In the genomic region with DNA sequence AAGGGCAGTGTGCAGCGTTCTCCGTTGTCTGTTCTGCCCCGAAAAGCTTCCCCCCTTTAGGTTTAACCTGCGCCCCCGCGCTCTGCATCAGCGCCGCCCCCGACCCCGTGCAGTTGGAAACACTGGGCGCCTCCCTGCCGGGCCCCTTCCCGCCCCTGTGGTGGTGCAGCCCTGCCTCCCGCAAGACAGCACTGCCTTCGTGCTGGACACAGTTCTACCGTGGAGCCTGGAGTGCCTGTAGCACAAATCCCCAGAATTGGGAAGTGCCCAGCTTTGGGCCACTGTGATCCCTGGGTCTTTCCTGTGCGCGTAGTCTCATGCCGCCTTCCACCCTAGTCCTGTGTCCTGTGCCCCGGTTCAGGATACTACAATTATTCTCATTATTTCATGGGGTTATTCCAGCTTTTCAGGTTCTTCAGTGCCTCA, we compare ENCODE assay signal across 8 cellular contexts. TPM values are rescaled to one million over a fixed set of nuclear protein-coding genes. Genes with fewer than 3 reads are reported as not detected.
DNase-seq lines count a peak whose midpoint lies in the region; ATAC-seq, FAIRE-seq and TF ChIP-seq lines count a peak whose summit lies in the region.
"Not testable (repeated sequence)": the region's sequence is repeated elsewhere in the genome, so short reads cannot be mapped to it uniquely, and the experiment has no call there.

No MANE protein-coding gene starts in this region.

- peak overlapping the region; percentile 54 for H3K27ac Mint-ChIP-seq in activated CD4-positive, alpha-beta T cell treated with anti-CD3 and anti-CD28 coated beads, Interleukin-2, amount 10 ng/mL, durations not matched to agents 7 days and 5 days
- not testable (repeated sequence) for H3K27ac Mint-ChIP-seq in endothelial cell (ENCODE audit: unreplicated experiment)

- not testable (repeated sequence) for H3K4me1 ChIP-seq in A549

- not testable (repeated sequence) for TF ChIP-seq RAD21 in A549 (conservative IDR thresholded peaks at IDR 0.05 in 1 of 2, IDR thresholded peaks at IDR 0.05 in 1 of 2)

- TF ChIP-seq CTCF in A549 (IDR thresholded peaks at IDR 0.05); endothelial cell (IDR thresholded peaks at IDR 0.05; ENCODE audit: unreplicated experiment): not testable (repeated sequence)

- peaks cover 14% of the 10 kb centered on the region for H3K36me3 Mint-ChIP-seq in activated CD4-positive, alpha-beta T cell treated with anti-CD3 and anti-CD28 coated beads, Interleukin-2, amount 10 ng/mL, durations not matched to agents 7 days and 5 days (ENCODE audit: low read depth)
- peaks cover 15% of the 10 kb centered on the region for H3K36me3 Mint-ChIP-seq in endothelial cell (ENCODE audit: low read depth, unreplicated experiment)

- TF ChIP-seq POLR2A in A549 (IDR thresholded peaks at IDR 0.05; ENCODE audit: low read length), result not testable (repeated sequence)

- intact Hi-C loops in left colon (cut with DNase I, micrococcal nuclease); posterior vena cava (cut with DNase I): not testable (repeated sequence)

- not testable (repeated sequence) for H3K27me3 Mint-ChIP-seq in activated CD4-positive, alpha-beta T cell treated with anti-CD3 and anti-CD28 coated beads, Interleukin-2, amount 10 ng/mL, durations not matched to agents 7 days and 5 days; endothelial cell (ENCODE audit: unreplicated experiment)

- not testable (repeated sequence) for FAIRE-seq in A549 (lab: Jason Lieb, UNC)

- CTCF ChIA-PET in A549 (lab: Yijun Ruan, JAX); activated CD4-positive, alpha-beta T cell treated with anti-CD3 and anti-CD28 coated beads, Interleukin-2, amount 10 ng/mL, durations not matched to agents 7 days and 5 days (lab: Charles Lee): not testable (repeated sequence)

- DNase-seq in A549 (ENCODE audit: low read depth in 1 of 2, low spot score in 1 of 2); activated CD4-positive, alpha-beta T cell treated with anti-CD3 and anti-CD28 coated beads, Interleukin-2, amount 10 ng/mL, durations not matched to agents 7 days and 5 days; endothelial cell (ENCODE audit: low spot score): not testable (repeated sequence)
- DNase-seq in HT-29 (ENCODE audit: low spot score), result peak; percentile 3
- peak; percentile 21 for DNase-seq in activated gamma-delta T cell treated with anti-CD3 and anti-CD28 coated beads, Interleukin-2, amount 50 U/mL, for 16 hours (ENCODE audit: low read depth)
- peak in 1 of 2 donors; percentile 39 for DNase-seq in left colon
- DNase-seq in posterior vena cava (ENCODE audit: low spot score), result peak; percentile 78
- peak; percentile 30 for DNase-seq in stimulated activated CD8-positive, alpha-beta memory T cell treated with anti-CD3 and anti-CD28 coated beads, Interleukin-12 subunit alpha, Interleukin-12 subunit beta, amount 100 ng/mL, for 4 hours (ENCODE audit: low read depth)

- not testable (repeated sequence) for H3K9me3 ChIP-seq in A549

- H3K9me3 Mint-ChIP-seq in activated CD4-positive, alpha-beta T cell treated with anti-CD3 and anti-CD28 coated beads, Interleukin-2, amount 10 ng/mL, durations not matched to agents 7 days and 5 days; endothelial cell (ENCODE audit: unreplicated experiment): not testable (repeated sequence)

- TF ChIP-seq EP300 in A549 (IDR thresholded peaks at IDR 0.05), result not testable (repeated sequence)

- not testable (repeated sequence) for H3K27ac ChIP-seq in A549

- 90% methylated on average over 17 of the region's 20 CpGs for WGBS in A549 (ENCODE audit: missing lambda C conversion rate)

- not testable (repeated sequence) for H3K4me3 ChIP-seq in A549

- H3K4me2 ChIP-seq in A549, result peak overlapping the region; percentile 52; the same call in 2 of the 3 replicates

- peak overlapping the region; percentile 56 for H3K4me3 Mint-ChIP-seq in activated CD4-positive, alpha-beta T cell treated with anti-CD3 and anti-CD28 coated beads, Interleukin-2, amount 10 ng/mL, durations not matched to agents 7 days and 5 days
- peak overlapping the region; percentile 81 for H3K4me3 Mint-ChIP-seq in endothelial cell (ENCODE audit: unreplicated experiment)

- ATAC-seq in A549, result not testable (repeated sequence)
- ATAC-seq in left colon, result peak; percentile 7

- peaks cover 37% of the 10 kb centered on the region for H3K4me1 Mint-ChIP-seq in activated CD4-positive, alpha-beta T cell treated with anti-CD3 and anti-CD28 coated beads, Interleukin-2, amount 10 ng/mL, durations not matched to agents 7 days and 5 days
- H3K4me1 Mint-ChIP-seq in endothelial cell (ENCODE audit: unreplicated experiment), result peaks cover 10% of the 10 kb centered on the region

- POLR2A ChIA-PET in A549 (lab: Yijun Ruan, JAX); activated CD4-positive, alpha-beta T cell treated with anti-CD3 and anti-CD28 coated beads, Interleukin-2, amount 10 ng/mL, durations not matched to agents 7 days and 5 days (lab: Charles Lee): not testable (repeated sequence)

RNA-seq across cellular contexts. Expression of a gene that starts 47.1 kb away (rescaled TPM):
- polyA plus RNA-seq in A549 (2011; rRNA removed), result 2.2 and 3.8 TPM in 2 replicates
- polyA plus RNA-seq in A549 (2012; cell fraction: cytosol; rRNA removed), result 8.2 and 11.2 TPM in 2 replicates
- 46.2 and 50.4 TPM in 2 replicates for polyA plus RNA-seq in A549 (2012; cell fraction: nucleus; rRNA removed)
- polyA plus RNA-seq in A549 (2017; fragmentation: RNase III; extraction: RNeasy Plus Mini Kit Qiagen cat#74134 plus additional on column Dnase treatment), result 11.3 to 12.7 TPM (median 12.5 TPM) in 3 replicates
- polyA minus RNA-seq in A549 (2011; rRNA and poly(A)+ RNA removed), result 3.3 and 8.4 TPM in 2 replicates
- 172 and 212 TPM in 2 replicates for total RNA-seq in HT-29 (2014; rRNA removed; shearing (Covaris generic))
- total RNA-seq in activated CD4-positive, alpha-beta T cell treated with anti-CD3 and anti-CD28 coated beads, Interleukin-2, amount 10 ng/mL, durations not matched to agents 7 days and 5 days, result 100 to 1,000 TPM; 121 to 136 TPM
- total RNA-seq in endothelial cell (ENCODE audit: unreplicated experiment), result 135 TPM
- total RNA-seq in left colon, result 10 to 100 TPM; 18.3 to 33.9 TPM
- 10 to 100 TPM; 24.3 to 34.1 TPM for total RNA-seq in posterior vena cava
